ENCODE assay signal across 18 cellular contexts in genomic region chr15:88674661-88675060, GRCh38. TPM values are rescaled to one million over a fixed set of nuclear protein-coding genes. Genes with fewer than 3 reads are reported as not detected.
DNase-seq lines count a peak whose midpoint lies in the region; ATAC-seq and TF ChIP-seq lines count a peak whose summit lies in the region.
"Had no signal": no experiment of that assay in that cellular context is flagged by ENCODE, and none has a peak within 500 bp of the region (broad histone marks: within the 10 kb centered on the region; RNA-seq: fewer than 3 reads in every experiment).

No MANE protein-coding gene starts in this region.

- no peak overlapping the region for H3K4me3 ChIP-seq in hepatocyte
- H3K4me3 ChIP-seq: BLaER1, HAP-1 had no signal

- no peak overlapping the region for H3K27ac ChIP-seq in hepatocyte
- H3K27ac ChIP-seq in CD4-positive, alpha-beta T cell (ENCODE audit: low read depth, low read length), result no peak overlapping the region
- H3K27ac ChIP-seq: BLaER1, C4-2B had no signal

- no peak for ATAC-seq in HG02610 (IDR thresholded peaks at IDR 0.05; ENCODE audit: unreplicated experiment)
- ATAC-seq in CD4-positive, alpha-beta T cell (ENCODE audit: poor library complexity), result no peak

- TF ChIP-seq CTCF in hepatocyte (IDR thresholded peaks at IDR 0.05; ENCODE audit: poor library complexity), result no peak
- TF ChIP-seq CTCF in CD4-positive, alpha-beta T cell (IDR thresholded peaks at IDR 0.05), result no peak

- no peaks in the 10 kb centered on the region for H3K36me3 ChIP-seq in hepatocyte (replicated peaks; ENCODE audit: insufficient read depth, low read depth)
- H3K36me3 ChIP-seq: BLaER1, HAP-1 had no signal

- no peaks in the 10 kb centered on the region for H3K4me1 ChIP-seq in hepatocyte (ENCODE audit: insufficient read depth)
- H3K4me1 ChIP-seq: BLaER1, HAP-1 had no signal

- H4K20me1 ChIP-seq in hepatocyte (ENCODE audit: insufficient read depth, poor library complexity, severe bottlenecking), result no peaks in the 10 kb centered on the region
- H4K20me1 ChIP-seq: BLaER1 had no signal

- H3K4me1 Mint-ChIP-seq in CD4-positive, alpha-beta T cell (ENCODE audit: low read depth), result no peaks in the 10 kb centered on the region
- H3K4me1 Mint-ChIP-seq: B cell; CD8-positive, alpha-beta memory T cell had no signal

- peaks cover 45% of the 10 kb centered on the region for H3K27me3 Mint-ChIP-seq in CD4-positive, alpha-beta T cell

- H3K79me2 ChIP-seq in hepatocyte, result no peaks in the 10 kb centered on the region

- no peak overlapping the region for H3K27ac Mint-ChIP-seq in CD4-positive, alpha-beta T cell
- H3K27ac Mint-ChIP-seq: B cell; CD4-positive, CD25-positive, alpha-beta regulatory T cell; CD8-positive, alpha-beta memory T cell; HFFc6 had no signal

- CTCF ChIA-PET in CD4-positive, alpha-beta T cell (lab: Charles Lee), result no interaction called here

- no peak overlapping the region for H2AFZ ChIP-seq in hepatocyte

- peak; percentile 49 to 79 for DNase-seq in NCI-H524 (lab: John Stamatoyannopoulos, UW)
- peak; percentile 94 for DNase-seq in NCI-H82 treated with DMSO at 0.1 percent for 48 hours (lab: John Stamatoyannopoulos, UW; ENCODE audit: unreplicated experiment)
- DNase-seq in mesenteric fat pad (ENCODE audit: low spot score), result peak; percentile 43
- no peak for DNase-seq in midbrain (lab: John Stamatoyannopoulos, UW)
- DNase-seq in hepatocyte (ENCODE audit: low spot score), result no peak
- no peak for DNase-seq in CD4-positive, alpha-beta T cell
- DNase-seq: CD4-positive, CD25-positive, alpha-beta regulatory T cell; CD8-positive, alpha-beta memory T cell; DMS53; DMS79 treated with DMSO at 0.1 percent for 48 hours; GF-D8; GOT3; HFFc6 had no signal

- WGBS in hepatocyte (ENCODE audit: low lambda C conversion rate, missing lambda C conversion rate), result 85% methylated on average over 4 of the region's 4 CpGs

- H3K9me3 ChIP-seq in hepatocyte (ENCODE audit: low read depth), result no peaks in the 10 kb centered on the region
- H3K9me3 ChIP-seq in CD4-positive, alpha-beta T cell (ENCODE audit: control insufficient read depth, low read length), result no peaks in the 10 kb centered on the region
- H3K9me3 ChIP-seq: BLaER1, HAP-1 had no signal

- no peak overlapping the region for H3K4me2 ChIP-seq in hepatocyte
- H3K4me2 ChIP-seq: BLaER1 had no signal

- POLR2A ChIA-PET in CD4-positive, alpha-beta T cell (lab: Charles Lee), result no interaction called here

- no peaks in the 10 kb centered on the region for H3K9me2 ChIP-seq in hepatocyte (replicated peaks; ENCODE audit: insufficient read depth)

- no peaks in the 10 kb centered on the region for H3K36me3 Mint-ChIP-seq in CD4-positive, alpha-beta T cell (ENCODE audit: low read depth)
- H3K36me3 Mint-ChIP-seq: CD4-positive, CD25-positive, alpha-beta regulatory T cell had no signal

- H3K27me3 ChIP-seq in hepatocyte, result peaks cover 19% of the 10 kb centered on the region
- H3K27me3 ChIP-seq in CD4-positive, alpha-beta T cell (ENCODE audit: control insufficient read depth, insufficient read depth, low read length), result no peaks in the 10 kb centered on the region
- H3K27me3 ChIP-seq: BLaER1 had no signal

- intact Hi-C loops in CD4-positive, alpha-beta T cell (cut with DNase I, micrococcal nuclease), result no loop called here

- peaks cover 3% of the 10 kb centered on the region for H3K9me3 Mint-ChIP-seq in CD4-positive, alpha-beta T cell
- H3K9me3 Mint-ChIP-seq: HFFc6 had no signal

- no peak overlapping the region for H3K4me3 Mint-ChIP-seq in CD4-positive, alpha-beta T cell
- H3K4me3 Mint-ChIP-seq: B cell; CD4-positive, CD25-positive, alpha-beta regulatory T cell; CD8-positive, alpha-beta memory T cell; HFFc6 had no signal

RNA-seq across cellular contexts. Expression of gene ISG20, which starts 35.8 kb away (rescaled TPM):
- 16.2 TPM for total RNA-seq in mesenteric fat pad
- 3.8 and 13.3 TPM in 2 replicates for total RNA-seq in hepatocyte
- 11.9 and 15.8 TPM in 2 replicates for polyA plus RNA-seq in hepatocyte
- total RNA-seq in CD4-positive, alpha-beta T cell, result 100 to 1,000 TPM; 152 to 157 TPM

RNA-seq across cellular contexts. Expression of gene AEN, which starts 53.5 kb away (rescaled TPM):
- 23.3 TPM for total RNA-seq in mesenteric fat pad
- 25.0 TPM in 2 replicates for total RNA-seq in hepatocyte
- 18.3 and 28.0 TPM in 2 replicates for polyA plus RNA-seq in hepatocyte
- total RNA-seq in CD4-positive, alpha-beta T cell, result 10 to 100 TPM; 40.7 to 43.7 TPM

Comparison
In these comparisons a context has a peak if more than half of its experiments do, and no peak if none do; other contexts are left out.
1. DNase-seq: peak in NCI-H524 (2 of 2), NCI-H82 treated with DMSO at 0.1 percent for 48 hours (single experiment) and mesenteric fat pad (single experiment); none in midbrain (single experiment), hepatocyte (single experiment) and CD4-positive, alpha-beta T cell (0 of 10).